Comparison of ENCODE assay signal across 8 cellular contexts in the genomic region with DNA sequence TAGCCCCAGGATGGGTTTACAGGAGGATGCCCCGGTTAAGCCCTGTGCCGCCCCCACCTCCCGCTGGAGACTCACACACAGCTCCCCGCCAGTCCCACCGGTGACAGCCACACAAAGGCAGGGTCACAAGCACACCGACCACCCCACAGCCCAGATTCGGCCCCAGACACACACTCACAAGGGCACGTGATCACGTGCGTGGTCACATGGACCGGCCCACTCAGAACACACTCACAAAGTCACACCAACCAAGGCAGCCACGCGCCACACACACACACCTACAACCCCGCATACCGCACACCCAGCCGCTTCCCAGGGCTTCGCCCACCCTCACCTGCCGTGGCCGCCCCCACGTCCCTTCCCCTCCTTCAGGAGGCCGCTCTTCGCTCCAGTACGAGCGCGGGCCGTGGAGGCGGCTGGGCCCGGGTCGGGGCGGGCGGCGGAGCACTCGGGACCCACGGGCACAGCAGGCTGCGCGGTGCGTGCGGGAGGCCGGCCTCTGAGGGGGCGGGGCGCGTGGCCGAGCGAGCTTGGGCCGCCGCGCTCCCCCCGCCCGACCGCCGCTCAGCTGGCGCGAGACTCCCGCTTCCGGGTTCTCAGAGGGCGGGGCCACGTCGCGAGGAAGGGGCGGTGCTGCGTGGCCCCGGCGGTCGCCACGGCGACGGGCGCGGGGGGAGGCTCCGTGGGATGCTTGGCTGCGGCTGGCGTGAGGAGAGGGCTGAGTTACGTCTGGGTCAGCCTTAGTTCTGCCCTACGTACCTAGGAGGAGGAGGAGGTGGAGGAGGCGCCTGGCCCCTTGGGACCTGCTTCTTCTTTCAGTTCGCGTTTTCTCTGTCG. TPM values are rescaled to one million over a fixed set of nuclear protein-coding genes. Genes with fewer than 3 reads are reported as not detected.
DNase-seq lines count a peak whose midpoint lies in the region; ATAC-seq and TF ChIP-seq lines count a peak whose summit lies in the region.

TSS of gene SPG21 (minus strand) at position 584 of the 837 bp plus-strand sequence. CDS start 6,345 bp downstream, outside the sequence.

- H3K27me3 ChIP-seq in BJ (ENCODE audit: control insufficient read depth, insufficient read depth, low read length), result no peaks in the 10 kb centered on the region

- POLR2A ChIA-PET in BJ (lab: Charles Lee), result no interaction called here

- ATAC-seq in GM19324 (IDR thresholded peaks at IDR 0.05; ENCODE audit: low FRiP score, unreplicated experiment) (peak; percentile 95), HG03460 (IDR thresholded peaks at IDR 0.05; ENCODE audit: unreplicated experiment) (peak; percentile 98)

- peak within 1 kb of the TSS; percentile 91 for H3K27ac ChIP-seq in cingulate gyrus (ENCODE audit: low read depth, low read length)

- H3K36me3 ChIP-seq in BJ (ENCODE audit: control insufficient read depth, insufficient read depth, low read length), result no peaks in the 10 kb centered on the region

- DNase-seq in BJ (ENCODE audit: low read depth) (peak; percentile 46), NCI-H524 treated with DMSO at 0.1 percent for 48 hours (lab: John Stamatoyannopoulos, UW) (peak; percentile 73), kidney tubule cell (ENCODE audit: low spot score) (peak; percentile 96)
- peak; percentile 87 to 89 for DNase-seq in activated CD4-positive, alpha-beta T cell treated with anti-CD3 and anti-CD28 coated beads for 4 hours
- peak; percentile 73 to 82 for DNase-seq in stimulated activated CD4-positive, alpha-beta T cell treated with anti-CD3 and anti-CD28 coated beads, Interleukin-1b, Interleukin-23, amount 100 ng/mL, for 1 hour (ENCODE audit: low read depth in 2 of 2)

- CTCF ChIA-PET in BJ (lab: Yijun Ruan, JAX), result interaction anchor here (0.6 kb wide), 2 partner anchors 169 to 632 kb away, joined by 3 read pairs; partner anchors contain the start of gene SLC24A1

- no peak for TF ChIP-seq CTCF in BJ (IDR thresholded peaks at IDR 0.05; ENCODE audit: insufficient read depth, low read depth, low read length)

- peak within 1 kb of the TSS; percentile 100 for H3K4me3 ChIP-seq in BJ (ENCODE audit: low read depth, low read length)

RNA-seq across cellular contexts. Expression of gene SPG21, which starts in this region (rescaled TPM):
- polyA plus RNA-seq in BJ (2011; rRNA removed), result 54.7 and 59.9 TPM in 2 replicates
- polyA minus RNA-seq in BJ (2011; rRNA and poly(A)+ RNA removed), result 34.5 TPM in 2 replicates

Comparison
In these comparisons a context has a peak if more than half of its experiments do, and no peak if none do; other contexts are left out.
1. Peak in every context shown above with its lines: DNase-seq, ATAC-seq, H3K4me3 ChIP-seq and H3K27ac ChIP-seq.
2. DNase-seq: peak in every context shown above with its lines; median percentile 96 in kidney tubule cell; 88 in activated CD4-positive, alpha-beta T cell treated with anti-CD3 and anti-CD28 coated beads for 4 hours; 78 in stimulated activated CD4-positive, alpha-beta T cell treated with anti-CD3 and anti-CD28 coated beads, Interleukin-1b, Interleukin-23, amount 100 ng/mL, for 1 hour; 73 in NCI-H524 treated with DMSO at 0.1 percent for 48 hours; 46 in BJ.